Comparison of ENCODE assay signal across 1 cellular context in genomic region chr1:182677393-182678098, GRCh38.
TF ChIP-seq lines count a peak whose summit lies in the region.

No MANE protein-coding gene starts in this region.

TF ChIP-seq in GM12878, 131 proteins besides CTCF, POLR2A, EP300 and RAD21 (continues in another document):
- TF ChIP-seq ZBTB11 (CRISPR knock-in tag; IDR thresholded peaks at IDR 0.05) (no peak), DPF2 (IDR thresholded peaks at IDR 0.05) (peak; percentile 72; the same call in 1 of the 2 replicates), TBL1XR1 (IDR thresholded peaks at IDR 0.05; ENCODE audit: low read depth, low read length) (no peak), RB1 (IDR thresholded peaks at IDR 0.05; ENCODE audit: borderline replicate concordance) (no peak), CREB1 (IDR thresholded peaks at IDR 0.05; ENCODE audit: low read depth) (peak; percentile 37; the same call in 1 of the 2 replicates), RUNX3 (IDR thresholded peaks at IDR 0.05; ENCODE audit: low read length) (peak; percentile 82), MEF2B (IDR thresholded peaks at IDR 0.05; ENCODE audit: partially characterized antibody, poor library complexity, severe bottlenecking) (peak; percentile 79), TARDBP (IDR thresholded peaks at IDR 0.05; ENCODE audit: borderline replicate concordance) (no peak), ZBTB40 (IDR thresholded peaks at IDR 0.05; ENCODE audit: borderline replicate concordance) (no peak), IRF3 (IDR thresholded peaks at IDR 0.05) (no peak), MAX (IDR thresholded peaks at IDR 0.05; ENCODE audit: low read depth, low read length) (no peak), CEBPZ (IDR thresholded peaks at IDR 0.05; ENCODE audit: low read depth, low read length) (no peak), MYB (IDR thresholded peaks at IDR 0.05; ENCODE audit: borderline replicate concordance, low read depth, low read length) (no peak), SREBF2 (IDR thresholded peaks at IDR 0.05; ENCODE audit: low read length) (no peak), BHLHE40 (IDR thresholded peaks at IDR 0.05; ENCODE audit: borderline replicate concordance in 1 of 2, low read depth in 2 of 2, low read length in 1 of 2) (peak in 1 of 2 experiments; percentile 30; a peak in 1 of 4 replicates), ZNF24 (IDR thresholded peaks at IDR 0.05) (no peak), FOXM1 (IDR thresholded peaks at IDR 0.05; ENCODE audit: low read depth, low read length) (peak; percentile 81; the same call in 1 of the 2 replicates), SUZ12 (IDR thresholded peaks at IDR 0.05; ENCODE audit: unreplicated experiment) (no peak), SMAD1 (IDR thresholded peaks at IDR 0.05; ENCODE audit: low read depth, partially characterized antibody) (peak; percentile 24), PAX5 (IDR thresholded peaks at IDR 0.05; ENCODE audit: borderline replicate concordance, low read depth, low read length) (peak; percentile 84), KLF5 (IDR thresholded peaks at IDR 0.05; ENCODE audit: partially characterized antibody) (no peak), CBX3 (IDR thresholded peaks at IDR 0.05; ENCODE audit: borderline replicate concordance, low read depth) (no peak), IKZF2 (IDR thresholded peaks at IDR 0.05) (peak; percentile 87 to 88), ETV6 (conservative IDR thresholded peaks at IDR 0.05 in 1 of 2, IDR thresholded peaks at IDR 0.05 in 1 of 2; ENCODE audit: borderline replicate concordance in 1 of 2, low read depth in 1 of 2) (peak in 1 of 2 experiments; percentile 93; a peak in 2 of 4 replicates), HDAC6 (IDR thresholded peaks at IDR 0.05; ENCODE audit: unreplicated experiment) (no peak), EGR1 (IDR thresholded peaks at IDR 0.05; ENCODE audit: borderline replicate concordance in 1 of 2, low read depth in 2 of 2, low read length in 2 of 2) (no peak), SMAD5 (IDR thresholded peaks at IDR 0.05; ENCODE audit: low read depth) (no peak), TAF1 (IDR thresholded peaks at IDR 0.05; ENCODE audit: borderline replicate concordance, low read depth, low read length) (no peak), PML (IDR thresholded peaks at IDR 0.05; ENCODE audit: low read length) (peak; percentile 54), STAT1 (conservative IDR thresholded peaks at IDR 0.05) (no peak), NR2C1 (IDR thresholded peaks at IDR 0.05) (no peak), BCL11A (IDR thresholded peaks at IDR 0.05; ENCODE audit: low read depth, low read length) (peak; percentile 53; the same call in 1 of the 2 replicates), ZNF274 (IDR thresholded peaks at IDR 0.05; ENCODE audit: insufficient read depth, insufficient read length) (no peak), ESRRA (IDR thresholded peaks at IDR 0.05; ENCODE audit: low read length) (no peak), SIX5 (IDR thresholded peaks at IDR 0.05; ENCODE audit: low read depth, low read length, severe bottlenecking) (no peak), PBX3 (IDR thresholded peaks at IDR 0.05; ENCODE audit: insufficient replicate concordance, low read depth, low read length) (no peak), ZNF592 (IDR thresholded peaks at IDR 0.05) (no peak), LARP7 (IDR thresholded peaks at IDR 0.05) (no peak), ZNF622 (IDR thresholded peaks at IDR 0.05) (no peak), E2F8 (IDR thresholded peaks at IDR 0.05; ENCODE audit: low read depth, partially characterized antibody) (peak; percentile 30)
